ENCODE assay signal across 8 cellular contexts in genomic region chr17:44628234-44629188, GRCh38. TPM values are rescaled to one million over a fixed set of nuclear protein-coding genes. Genes with fewer than 3 reads are reported as not detected.
A peak's percentile ranks its signal among the peaks of the same experiment; 100 is the strongest.
DNase-seq lines count a peak whose midpoint lies in the region; ATAC-seq and TF ChIP-seq lines count a peak whose summit lies in the region.

No MANE protein-coding gene starts in this region.

- H3K27ac Mint-ChIP-seq in activated T-cell treated with anti-CD3 and anti-CD28 coated beads, Interleukin-2, amount 50 U/mL, for 72 hours: no peak overlapping the region

- TF ChIP-seq POLR2A in heart left ventricle (IDR thresholded peaks at IDR 0.05): no peak

- H3K9me3 Mint-ChIP-seq in activated T-cell treated with anti-CD3 and anti-CD28 coated beads, Interleukin-2, amount 50 U/mL, for 72 hours: no peaks in the 10 kb centered on the region

- peak overlapping the region in 5 of 12 donors; percentile 39 to 80 (median 73) for H3K27ac ChIP-seq in heart left ventricle

- H3K4me1 Mint-ChIP-seq in activated T-cell treated with anti-CD3 and anti-CD28 coated beads, Interleukin-2, amount 50 U/mL, for 72 hours (ENCODE audit: low read depth): no peaks in the 10 kb centered on the region

- H3K27me3 Mint-ChIP-seq in activated T-cell treated with anti-CD3 and anti-CD28 coated beads, Interleukin-2, amount 50 U/mL, for 72 hours (ENCODE audit: low read depth): peaks cover 23% of the 10 kb centered on the region

- no peaks in the 10 kb centered on the region for H3K36me3 Mint-ChIP-seq in activated T-cell treated with anti-CD3 and anti-CD28 coated beads, Interleukin-2, amount 50 U/mL, for 72 hours (ENCODE audit: insufficient read depth in 2 of 2)

- no peaks in the 10 kb centered on the region for H3K9me3 ChIP-seq in heart left ventricle

- peak; percentile 32 for DNase-seq in GM19238 (ENCODE audit: insufficient read length, low spot score)
- DNase-seq in RPMI7951 (ENCODE audit: low read depth): peak; percentile 64
- peak; percentile 49 to 84 (median 68) for DNase-seq in heart left ventricle
- DNase-seq in putamen (ENCODE audit: low spot score): peak; percentile 7
- DNase-seq in activated T-cell treated with anti-CD3 and anti-CD28 coated beads, Interleukin-2, amount 50 U/mL, for 72 hours: no peak

- peaks cover 0 to 11% (median 0%) of the 10 kb centered on the region in 12 donors for H3K4me1 ChIP-seq in heart left ventricle

- peak; percentile 51 to 88 (median 76) for ATAC-seq in heart left ventricle
- no peak for ATAC-seq in HG03175 (IDR thresholded peaks at IDR 0.05; ENCODE audit: unreplicated experiment)
- no peak for ATAC-seq in HG03045 (IDR thresholded peaks at IDR 0.05; ENCODE audit: unreplicated experiment)
- ATAC-seq in HG03095 (IDR thresholded peaks at IDR 0.05; ENCODE audit: unreplicated experiment): no peak
- no peak for ATAC-seq in activated T-cell treated with anti-CD3 and anti-CD28 coated beads, Interleukin-2, amount 50 U/mL, for 72 hours (replicated peaks in 1 of 2)

- no peaks in the 10 kb centered on the region for H3K36me3 ChIP-seq in heart left ventricle

- H3K4me3 ChIP-seq in heart left ventricle: peak overlapping the region in 9 of 12 donors; percentile 5 to 52 (median 33)

- peak overlapping the region in 1 of 2 donors; percentile 36 for H3K4me3 Mint-ChIP-seq in activated T-cell treated with anti-CD3 and anti-CD28 coated beads, Interleukin-2, amount 50 U/mL, for 72 hours

- intact Hi-C loops in heart left ventricle (cut with DNase I): no loop called here

- H3K27me3 ChIP-seq in heart left ventricle: peaks cover 0 to 2% (median 0%) of the 10 kb centered on the region in 9 donors

- 45 to 66% (median 51%) methylated on average over 34 of the region's 34 CpGs for WGBS in heart left ventricle, 4 donors

- TF ChIP-seq CTCF in heart left ventricle (IDR thresholded peaks at IDR 0.05): no peak

RNA-seq across cellular contexts. Expression of gene MEIOC, which starts 27.8 kb away (rescaled TPM):
- total RNA-seq in RPMI7951 (2014; rRNA removed; shearing (Covaris generic)): under 0.01 and 0.20 TPM in 2 replicates
- not detected for total RNA-seq in heart left ventricle
- polyA plus RNA-seq in heart left ventricle: under 1 TPM in 1 of 2 donors, not detected in 1; 0.03 TPM
- total RNA-seq in activated T-cell treated with anti-CD3 and anti-CD28 coated beads, Interleukin-2, amount 50 U/mL, for 72 hours: under 1 TPM in 1 of 2 donors, not detected in 1; 0.82 TPM

Comparison
In these comparisons a context has a peak if more than half of its experiments do, and no peak if none do; other contexts are left out.
1. DNase-seq: peak in GM19238 (single experiment), RPMI7951 (single experiment), heart left ventricle (5 of 5) and putamen (single experiment); none in activated T-cell treated with anti-CD3 and anti-CD28 coated beads, Interleukin-2, amount 50 U/mL, for 72 hours (0 of 2).
2. ATAC-seq: peak in heart left ventricle (4 of 4); none in HG03175 (single experiment), HG03045 (single experiment), HG03095 (single experiment) and activated T-cell treated with anti-CD3 and anti-CD28 coated beads, Interleukin-2, amount 50 U/mL, for 72 hours (0 of 2).